Comparison of ENCODE assay signal across 12 cellular contexts in genomic region chr21:8992731-8993174, GRCh38.
DNase-seq lines count a peak whose midpoint lies in the region; ATAC-seq, FAIRE-seq and TF ChIP-seq lines count a peak whose summit lies in the region.
"Had no signal": no experiment of that assay in that cellular context is flagged by ENCODE, and none has a peak within 500 bp of the region (broad histone marks: within the 10 kb centered on the region; RNA-seq: fewer than 3 reads in every experiment).

No MANE protein-coding gene starts in this region.

- no peak overlapping the region for H3K27ac ChIP-seq in astrocyte (ENCODE audit: low read depth, low read length)
- H3K27ac ChIP-seq in upper lobe of right lung: no peak overlapping the region
- H3K27ac ChIP-seq: thoracic aorta had no signal

- no peak overlapping the region for H3K9ac ChIP-seq in astrocyte (ENCODE audit: low read length)

- H3K36me3 Mint-ChIP-seq in activated T-cell treated with anti-CD3 and anti-CD28 coated beads, Interleukin-2, amount 50 U/mL, for 72 hours (ENCODE audit: insufficient read depth in 2 of 2): peaks cover 26 to 34% of the 10 kb centered on the region in 2 donors
- H3K36me3 Mint-ChIP-seq in astrocyte (ENCODE audit: low read depth, unreplicated experiment): no peaks in the 10 kb centered on the region

- H3K9me3 Mint-ChIP-seq in activated T-cell treated with anti-CD3 and anti-CD28 coated beads, Interleukin-2, amount 50 U/mL, for 72 hours: peaks cover 31 to 37% of the 10 kb centered on the region in 2 donors
- peaks cover 48% of the 10 kb centered on the region for H3K9me3 Mint-ChIP-seq in astrocyte (ENCODE audit: unreplicated experiment)

- H3K9me3 ChIP-seq in astrocyte (ENCODE audit: insufficient read depth, low read depth, low read length) (peaks cover 34% of the 10 kb centered on the region), upper lobe of right lung (no peaks in the 10 kb centered on the region)
- H3K9me3 ChIP-seq: thoracic aorta had no signal

- ATAC-seq in activated T-cell treated with anti-CD3 and anti-CD28 coated beads, Interleukin-2, amount 50 U/mL, for 72 hours (replicated peaks in 1 of 2): peak; percentile 11 to 34
- peak; percentile 56 for ATAC-seq in upper lobe of right lung
- no peak for ATAC-seq in HG03378 (IDR thresholded peaks at IDR 0.05; ENCODE audit: unreplicated experiment)
- ATAC-seq in GM21529 (IDR thresholded peaks at IDR 0.05; ENCODE audit: unreplicated experiment): no peak

- no peak overlapping the region for H3K27ac Mint-ChIP-seq in activated T-cell treated with anti-CD3 and anti-CD28 coated beads, Interleukin-2, amount 50 U/mL, for 72 hours
- no peak overlapping the region for H3K27ac Mint-ChIP-seq in astrocyte (ENCODE audit: unreplicated experiment)

- H3K36me3 ChIP-seq in astrocyte (ENCODE audit: insufficient read depth, low read length) (no peaks in the 10 kb centered on the region), upper lobe of right lung (no peaks in the 10 kb centered on the region)
- H3K36me3 ChIP-seq: thoracic aorta had no signal

- H3K27me3 ChIP-seq in astrocyte (ENCODE audit: insufficient read depth, low read length) (no peaks in the 10 kb centered on the region), upper lobe of right lung (peaks cover 57% of the 10 kb centered on the region)

- peaks cover 36% of the 10 kb centered on the region for H3K27me3 Mint-ChIP-seq in activated T-cell treated with anti-CD3 and anti-CD28 coated beads, Interleukin-2, amount 50 U/mL, for 72 hours (ENCODE audit: low read depth)
- H3K27me3 Mint-ChIP-seq in astrocyte (ENCODE audit: low read depth, unreplicated experiment): no peaks in the 10 kb centered on the region

- H3K79me2 ChIP-seq in astrocyte (ENCODE audit: insufficient read depth, low read length): no peaks in the 10 kb centered on the region

- H3K4me2 ChIP-seq in astrocyte (ENCODE audit: low read length): no peak overlapping the region

- FAIRE-seq in astrocyte (lab: Jason Lieb, UNC): no peak
- FAIRE-seq: endometrium had no signal

- H3K4me1 ChIP-seq in astrocyte (ENCODE audit: insufficient read depth, low read length) (no peaks in the 10 kb centered on the region), upper lobe of right lung (no peaks in the 10 kb centered on the region)

- no peak overlapping the region for H3K4me3 Mint-ChIP-seq in activated T-cell treated with anti-CD3 and anti-CD28 coated beads, Interleukin-2, amount 50 U/mL, for 72 hours
- H3K4me3 Mint-ChIP-seq in astrocyte (ENCODE audit: unreplicated experiment): no peak overlapping the region

- no peak overlapping the region for H2AFZ ChIP-seq in astrocyte (ENCODE audit: low read depth, low read length)

- H4K20me1 ChIP-seq in astrocyte (ENCODE audit: insufficient read depth, low read length): no peaks in the 10 kb centered on the region

- H3K4me3 ChIP-seq in astrocyte (ENCODE audit: insufficient read depth, low read depth, low read length) (no peak overlapping the region), upper lobe of right lung (no peak overlapping the region)
- H3K4me3 ChIP-seq: thoracic aorta had no signal

- TF ChIP-seq CTCF in astrocyte (IDR thresholded peaks at IDR 0.05; ENCODE audit: insufficient read depth, low read depth, low read length) (no peak), upper lobe of right lung (IDR thresholded peaks at IDR 0.05) (no peak)

- intact Hi-C loops in upper lobe of right lung (cut with DNase I): no loop called here

- no peaks in the 10 kb centered on the region for H3K4me1 Mint-ChIP-seq in activated T-cell treated with anti-CD3 and anti-CD28 coated beads, Interleukin-2, amount 50 U/mL, for 72 hours (ENCODE audit: low read depth)
- no peaks in the 10 kb centered on the region for H3K4me1 Mint-ChIP-seq in astrocyte (ENCODE audit: low read depth, unreplicated experiment)

- DNase-seq in activated T-cell treated with anti-CD3 and anti-CD28 coated beads, Interleukin-2, amount 50 U/mL, for 72 hours: peak in 1 of 2 donors; percentile 51
- DNase-seq in activated T-cell treated with anti-CD3 and anti-CD28 coated beads, Interleukin-2, amount 50 U/mL, for 48 hours: no peak
- peak; percentile 59 for DNase-seq in astrocyte (ENCODE audit: low read depth)
- peak; percentile 55 for DNase-seq in kidney tubule cell (ENCODE audit: low spot score)
- no peak for DNase-seq in upper lobe of right lung
- DNase-seq in activated gamma-delta T cell treated with Interleukin-2 at 50 U/mL for 16 hours: no peak
- DNase-seq: anterior cingulate cortex, retina had no signal

Comparison
In these comparisons a context has a peak if more than half of its experiments do, and no peak if none do; other contexts are left out.
1. ATAC-seq: peak in activated T-cell treated with anti-CD3 and anti-CD28 coated beads, Interleukin-2, amount 50 U/mL, for 72 hours (2 of 2) and upper lobe of right lung (single experiment); none in HG03378 (single experiment) and GM21529 (single experiment).
2. DNase-seq: peak in astrocyte (single experiment) and kidney tubule cell (single experiment); none in activated T-cell treated with anti-CD3 and anti-CD28 coated beads, Interleukin-2, amount 50 U/mL, for 48 hours (0 of 2), upper lobe of right lung (single experiment) and activated gamma-delta T cell treated with Interleukin-2 at 50 U/mL for 16 hours (single experiment).